ENCODE assay signal across 1 cellular context in genomic region chr10:12513775-12514663, GRCh38.
A peak's percentile ranks its signal among the peaks of the same experiment; 100 is the strongest.
TF ChIP-seq lines count a peak whose summit lies in the region.

No MANE protein-coding gene starts in this region.

TF ChIP-seq in HEK293, 187 proteins besides CTCF, POLR2A, EP300 and RAD21 (continued from another document and continues in another):
- TF ChIP-seq ZBTB17 (tag by site-specific recombination; IDR thresholded peaks at IDR 0.05) (peak; percentile 68), EGR2 (tag by site-specific recombination; IDR thresholded peaks at IDR 0.05; ENCODE audit: low read depth) (no peak), ZNF747 (tag by site-specific recombination; IDR thresholded peaks at IDR 0.05) (no peak), ZNF133 (tag by site-specific recombination; IDR thresholded peaks at IDR 0.05) (no peak), ZIC2 (tag by site-specific recombination; IDR thresholded peaks at IDR 0.05) (peak; percentile 66), FEZF1 (tag by site-specific recombination; IDR thresholded peaks at IDR 0.05) (peak; percentile 51), ZNF426 (tag by site-specific recombination; IDR thresholded peaks at IDR 0.05) (no peak), ZNF391 (tag by site-specific recombination; IDR thresholded peaks at IDR 0.05; ENCODE audit: borderline replicate concordance, low read depth) (no peak), ZNF610 (tag by site-specific recombination; IDR thresholded peaks at IDR 0.05; ENCODE audit: borderline replicate concordance) (no peak), ZNF157 (tag by site-specific recombination; IDR thresholded peaks at IDR 0.05) (no peak), RBAK (tag by site-specific recombination; IDR thresholded peaks at IDR 0.05) (no peak), ZNF837 (tag by site-specific recombination; IDR thresholded peaks at IDR 0.05) (no peak), ZNF704 (tag by site-specific recombination; IDR thresholded peaks at IDR 0.05) (no peak), ZNF510 (tag by site-specific recombination; IDR thresholded peaks at IDR 0.05; ENCODE audit: insufficient replicate concordance) (no peak), KLF9 (tag by site-specific recombination; IDR thresholded peaks at IDR 0.05; ENCODE audit: low read depth) (no peak), ZNF48 (tag by site-specific recombination; IDR thresholded peaks at IDR 0.05) (no peak), HOXC10 (CRISPR knock-in tag; IDR thresholded peaks at IDR 0.05) (no peak), ZSCAN23 (tag by site-specific recombination; IDR thresholded peaks at IDR 0.05) (no peak), ZNF138 (tag by site-specific recombination; IDR thresholded peaks at IDR 0.05; ENCODE audit: borderline replicate concordance) (no peak), TCF7L2 (IDR thresholded peaks at IDR 0.05; ENCODE audit: borderline replicate concordance, low read depth, low read length) (no peak), ZNF341 (tag by site-specific recombination; IDR thresholded peaks at IDR 0.05; ENCODE audit: low read depth) (no peak), ZNF624 (tag by site-specific recombination; IDR thresholded peaks at IDR 0.05) (no peak), ZNF366 (tag by site-specific recombination; conservative IDR thresholded peaks at IDR 0.05) (no peak), ZNF529 (tag by site-specific recombination; IDR thresholded peaks at IDR 0.05; ENCODE audit: insufficient replicate concordance) (no peak), ZNF560 (tag by site-specific recombination; IDR thresholded peaks at IDR 0.05; ENCODE audit: borderline replicate concordance) (no peak), IKZF3 (tag by site-specific recombination; IDR thresholded peaks at IDR 0.05) (no peak), ZNF24 (tag by site-specific recombination; IDR thresholded peaks at IDR 0.05) (0 out of 2 replicates have a peak, but pooled peaks have one; percentile 53), ZNF335 (tag by site-specific recombination; conservative IDR thresholded peaks at IDR 0.05) (peak; percentile 48), ZNF514 (tag by site-specific recombination; IDR thresholded peaks at IDR 0.05) (no peak), SP3 (tag by site-specific recombination; IDR thresholded peaks at IDR 0.05) (no peak), ZSCAN16 (tag by site-specific recombination; IDR thresholded peaks at IDR 0.05) (no peak), ZBTB7A (tag by site-specific recombination; IDR thresholded peaks at IDR 0.05; ENCODE audit: low read depth) (no peak), GFI1B (tag by site-specific recombination; IDR thresholded peaks at IDR 0.05) (no peak), ZNF211 (tag by site-specific recombination; IDR thresholded peaks at IDR 0.05; ENCODE audit: low read depth) (no peak), ZNF280D (tag by site-specific recombination; IDR thresholded peaks at IDR 0.05) (no peak), ZNF398 (tag by site-specific recombination; IDR thresholded peaks at IDR 0.05) (no peak), ZNF768 (tag by site-specific recombination; IDR thresholded peaks at IDR 0.05) (no peak), ZNF558 (tag by site-specific recombination; IDR thresholded peaks at IDR 0.05) (no peak), ZNF184 (tag by site-specific recombination; IDR thresholded peaks at IDR 0.05) (0 out of 2 replicates have a peak, but pooled peaks have one; percentile 57), SETDB1 (IDR thresholded peaks at IDR 0.05; ENCODE audit: insufficient read length, low read length) (no peak), ZNF266 (tag by site-specific recombination; IDR thresholded peaks at IDR 0.05; ENCODE audit: low read depth) (no peak), PBX3 (CRISPR knock-in tag; IDR thresholded peaks at IDR 0.05) (no peak), ZNF692 (tag by site-specific recombination; IDR thresholded peaks at IDR 0.05) (0 out of 2 replicates have a peak, but pooled peaks have one; percentile 29), YY1 (tag by site-specific recombination; IDR thresholded peaks at IDR 0.05) (no peak), SP7 (tag by site-specific recombination; IDR thresholded peaks at IDR 0.05) (0 out of 2 replicates have a peak, but pooled peaks have one; percentile 27)
- TF ChIP-seq, protein P1, sequence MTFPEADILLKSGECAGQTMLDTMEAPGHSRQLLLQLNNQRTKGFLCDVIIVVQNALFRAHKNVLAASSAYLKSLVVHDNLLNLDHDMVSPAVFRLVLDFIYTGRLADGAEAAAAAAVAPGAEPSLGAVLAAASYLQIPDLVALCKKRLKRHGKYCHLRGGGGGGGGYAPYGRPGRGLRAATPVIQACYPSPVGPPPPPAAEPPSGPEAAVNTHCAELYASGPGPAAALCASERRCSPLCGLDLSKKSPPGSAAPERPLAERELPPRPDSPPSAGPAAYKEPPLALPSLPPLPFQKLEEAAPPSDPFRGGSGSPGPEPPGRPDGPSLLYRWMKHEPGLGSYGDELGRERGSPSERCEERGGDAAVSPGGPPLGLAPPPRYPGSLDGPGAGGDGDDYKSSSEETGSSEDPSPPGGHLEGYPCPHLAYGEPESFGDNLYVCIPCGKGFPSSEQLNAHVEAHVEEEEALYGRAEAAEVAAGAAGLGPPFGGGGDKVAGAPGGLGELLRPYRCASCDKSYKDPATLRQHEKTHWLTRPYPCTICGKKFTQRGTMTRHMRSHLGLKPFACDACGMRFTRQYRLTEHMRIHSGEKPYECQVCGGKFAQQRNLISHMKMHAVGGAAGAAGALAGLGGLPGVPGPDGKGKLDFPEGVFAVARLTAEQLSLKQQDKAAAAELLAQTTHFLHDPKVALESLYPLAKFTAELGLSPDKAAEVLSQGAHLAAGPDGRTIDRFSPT (tag by site-specific recombination; IDR thresholded peaks at IDR 0.05) = no peak
- TF ChIP-seq, protein P2, sequence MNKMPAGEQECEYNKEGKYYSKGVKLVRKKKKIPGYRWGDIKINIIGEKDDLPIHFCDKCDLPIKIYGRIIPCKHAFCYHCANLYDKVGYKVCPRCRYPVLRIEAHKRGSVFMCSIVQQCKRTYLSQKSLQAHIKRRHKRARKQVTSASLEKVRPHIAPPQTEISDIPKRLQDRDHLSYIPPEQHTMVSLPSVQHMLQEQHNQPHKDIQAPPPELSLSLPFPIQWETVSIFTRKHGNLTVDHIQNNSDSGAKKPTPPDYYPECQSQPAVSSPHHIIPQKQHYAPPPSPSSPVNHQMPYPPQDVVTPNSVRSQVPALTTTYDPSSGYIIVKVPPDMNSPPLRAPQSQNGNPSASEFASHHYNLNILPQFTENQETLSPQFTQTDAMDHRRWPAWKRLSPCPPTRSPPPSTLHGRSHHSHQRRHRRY (tag by site-specific recombination; IDR thresholded peaks at IDR 0.05) = no peak
- TF ChIP-seq, protein P3, sequence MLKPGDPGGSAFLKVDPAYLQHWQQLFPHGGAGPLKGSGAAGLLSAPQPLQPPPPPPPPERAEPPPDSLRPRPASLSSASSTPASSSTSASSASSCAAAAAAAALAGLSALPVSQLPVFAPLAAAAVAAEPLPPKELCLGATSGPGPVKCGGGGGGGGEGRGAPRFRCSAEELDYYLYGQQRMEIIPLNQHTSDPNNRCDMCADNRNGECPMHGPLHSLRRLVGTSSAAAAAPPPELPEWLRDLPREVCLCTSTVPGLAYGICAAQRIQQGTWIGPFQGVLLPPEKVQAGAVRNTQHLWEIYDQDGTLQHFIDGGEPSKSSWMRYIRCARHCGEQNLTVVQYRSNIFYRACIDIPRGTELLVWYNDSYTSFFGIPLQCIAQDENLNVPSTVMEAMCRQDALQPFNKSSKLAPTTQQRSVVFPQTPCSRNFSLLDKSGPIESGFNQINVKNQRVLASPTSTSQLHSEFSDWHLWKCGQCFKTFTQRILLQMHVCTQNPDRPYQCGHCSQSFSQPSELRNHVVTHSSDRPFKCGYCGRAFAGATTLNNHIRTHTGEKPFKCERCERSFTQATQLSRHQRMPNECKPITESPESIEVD (tag by site-specific recombination; IDR thresholded peaks at IDR 0.05) = peak; percentile 70
